In the genomic region with DNA sequence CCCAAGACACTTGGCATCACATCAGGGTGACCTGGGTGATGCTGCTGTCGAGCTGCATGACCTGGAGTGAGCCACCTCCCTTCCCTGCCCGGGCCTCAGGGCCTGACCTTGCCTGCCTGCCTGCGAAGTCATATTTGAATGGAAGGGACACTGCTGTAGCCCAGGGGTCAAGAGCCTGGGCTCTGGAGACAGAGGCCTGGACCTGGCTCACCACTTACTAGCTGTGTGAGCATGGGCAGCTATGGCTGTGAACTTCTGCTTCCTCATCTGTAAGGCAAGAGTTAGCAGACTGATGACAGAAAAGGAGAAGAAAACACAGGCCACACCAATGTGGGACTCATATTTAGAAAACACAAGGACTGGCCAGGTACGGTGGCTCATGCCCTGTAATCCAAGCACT, we compare ENCODE assay signal across 13 cellular contexts.
DNase-seq lines count a peak whose midpoint lies in the region; ATAC-seq and TF ChIP-seq lines count a peak whose summit lies in the region.
"Had no signal": no experiment of that assay in that cellular context is flagged by ENCODE, and none has a peak within 500 bp of the region (broad histone marks: within the 10 kb centered on the region; RNA-seq: fewer than 3 reads in every experiment).

No MANE protein-coding gene starts in this region.

- H3K4me3 ChIP-seq in left lung, result no peak overlapping the region
- H3K4me3 ChIP-seq: psoas muscle had no signal

- no peaks in the 10 kb centered on the region for H3K36me3 ChIP-seq in left lung

- H3K4me1 Mint-ChIP-seq in HFFc6 (ENCODE audit: low read depth), result peaks cover 50% of the 10 kb centered on the region
- H3K4me1 Mint-ChIP-seq in T-helper 17 cell, result peaks cover 4% of the 10 kb centered on the region
- peaks cover 27% of the 10 kb centered on the region for H3K4me1 Mint-ChIP-seq in stimulated activated effector memory CD8-positive, alpha-beta T cell treated with anti-CD3 and anti-CD28 coated beads, Interleukin-12 subunit alpha, Interleukin-12 subunit beta, amount 100 ng/mL, for 72 hours
- H3K4me1 Mint-ChIP-seq in activated naive CD8-positive, alpha-beta T cell treated with anti-CD3 and anti-CD28 coated beads, Interleukin-2, amount 50 U/mL, for 24 hours, result peaks cover 28% of the 10 kb centered on the region

- H3K27ac Mint-ChIP-seq in HFFc6 (peak overlapping the region; percentile 41; the same call in 1 of the 2 replicates), T-helper 17 cell (peak overlapping the region; percentile 57)
- H3K27ac Mint-ChIP-seq in stimulated activated effector memory CD8-positive, alpha-beta T cell treated with anti-CD3 and anti-CD28 coated beads, Interleukin-12 subunit alpha, Interleukin-12 subunit beta, amount 100 ng/mL, for 72 hours, result peak overlapping the region; percentile 16
- H3K27ac Mint-ChIP-seq in activated naive CD8-positive, alpha-beta T cell treated with anti-CD3 and anti-CD28 coated beads, Interleukin-2, amount 50 U/mL, for 24 hours, result no peak overlapping the region

- H3K9me3 ChIP-seq in T-helper 17 cell (ENCODE audit: control insufficient read depth, low read length, poor library complexity, severe bottlenecking) (no peaks in the 10 kb centered on the region), left lung (no peaks in the 10 kb centered on the region)
- H3K9me3 ChIP-seq: psoas muscle had no signal

- intact Hi-C loops in left lung (cut with DNase I), result no loop called here

- no peaks in the 10 kb centered on the region for H3K27me3 ChIP-seq in left lung

- no peaks in the 10 kb centered on the region for H3K27me3 Mint-ChIP-seq in HFFc6 (ENCODE audit: insufficient read depth)
- no peaks in the 10 kb centered on the region for H3K27me3 Mint-ChIP-seq in T-helper 17 cell
- H3K27me3 Mint-ChIP-seq in activated naive CD8-positive, alpha-beta T cell treated with anti-CD3 and anti-CD28 coated beads, Interleukin-2, amount 50 U/mL, for 24 hours, result no peaks in the 10 kb centered on the region

- ATAC-seq in T-helper 17 cell, result peak; percentile 47
- ATAC-seq in left lung, result peak; percentile 45
- no peak for ATAC-seq in stimulated activated effector memory CD8-positive, alpha-beta T cell treated with anti-CD3 and anti-CD28 coated beads, Interleukin-12 subunit alpha, Interleukin-12 subunit beta, amount 100 ng/mL, for 72 hours
- no peak for ATAC-seq in activated naive CD8-positive, alpha-beta T cell treated with anti-CD3 and anti-CD28 coated beads, Interleukin-2, amount 50 U/mL, for 24 hours

- peaks cover 20 to 67% of the 10 kb centered on the region in 2 donors for H3K4me1 ChIP-seq in left lung
- H3K4me1 ChIP-seq: psoas muscle had no signal

- peaks cover under 1% of the 10 kb centered on the region; the same call in 1 of the 2 replicates for H3K9me3 Mint-ChIP-seq in HFFc6
- no peaks in the 10 kb centered on the region for H3K9me3 Mint-ChIP-seq in stimulated activated effector memory CD8-positive, alpha-beta T cell treated with anti-CD3 and anti-CD28 coated beads, Interleukin-12 subunit alpha, Interleukin-12 subunit beta, amount 100 ng/mL, for 72 hours
- H3K9me3 Mint-ChIP-seq in activated naive CD8-positive, alpha-beta T cell treated with anti-CD3 and anti-CD28 coated beads, Interleukin-2, amount 50 U/mL, for 24 hours, result peaks cover 4% of the 10 kb centered on the region

- H3K36me3 Mint-ChIP-seq in HFFc6 (ENCODE audit: low read depth), result peaks cover 5% of the 10 kb centered on the region
- H3K36me3 Mint-ChIP-seq in T-helper 17 cell (ENCODE audit: low read depth), result no peaks in the 10 kb centered on the region
- no peaks in the 10 kb centered on the region for H3K36me3 Mint-ChIP-seq in stimulated activated effector memory CD8-positive, alpha-beta T cell treated with anti-CD3 and anti-CD28 coated beads, Interleukin-12 subunit alpha, Interleukin-12 subunit beta, amount 100 ng/mL, for 72 hours
- no peaks in the 10 kb centered on the region for H3K36me3 Mint-ChIP-seq in activated naive CD8-positive, alpha-beta T cell treated with anti-CD3 and anti-CD28 coated beads, Interleukin-2, amount 50 U/mL, for 24 hours (ENCODE audit: low read depth)

- no peak for DNase-seq in HFFc6
- DNase-seq in T-helper 17 cell, result no peak
- DNase-seq in left lung, result peak; percentile 53 to 71
- DNase-seq in stimulated activated effector memory CD8-positive, alpha-beta T cell treated with anti-CD3 and anti-CD28 coated beads, Interleukin-12 subunit alpha, Interleukin-12 subunit beta, amount 100 ng/mL, for 72 hours (ENCODE audit: low spot score in 2 of 2), result no peak
- DNase-seq in activated naive CD8-positive, alpha-beta T cell treated with anti-CD3 and anti-CD28 coated beads, Interleukin-2, amount 50 U/mL, for 24 hours, result no peak
- DNase-seq in hepatic stellate cell (ENCODE audit: low spot score), result no peak
- no peak for DNase-seq in UCSD-AML1 (lab: John Stamatoyannopoulos, UW; ENCODE audit: unreplicated experiment)
- DNase-seq in activated T-cell treated with anti-CD3 and anti-CD28 coated beads, Interleukin-2, amount 50 U/mL, for 1 hour, result no peak
- DNase-seq: activated effector memory CD4-positive, alpha-beta T cell treated with anti-CD3 and anti-CD28 coated beads, Interleukin-2, amount 50 U/mL, for 16 hours; NCI-H1417; NCI-H526; psoas muscle had no signal

- peak overlapping the region; percentile 79 to 91 for H3K27ac ChIP-seq in left lung
- H3K27ac ChIP-seq: C4-2B, psoas muscle had no signal

- H3K4me3 Mint-ChIP-seq in HFFc6, result no peak overlapping the region
- no peak overlapping the region for H3K4me3 Mint-ChIP-seq in T-helper 17 cell
- H3K4me3 Mint-ChIP-seq in stimulated activated effector memory CD8-positive, alpha-beta T cell treated with anti-CD3 and anti-CD28 coated beads, Interleukin-12 subunit alpha, Interleukin-12 subunit beta, amount 100 ng/mL, for 72 hours, result no peak overlapping the region
- H3K4me3 Mint-ChIP-seq in activated naive CD8-positive, alpha-beta T cell treated with anti-CD3 and anti-CD28 coated beads, Interleukin-2, amount 50 U/mL, for 24 hours, result no peak overlapping the region

- TF ChIP-seq CTCF in HFFc6 (IDR thresholded peaks at IDR 0.05) (no peak), left lung (IDR thresholded peaks at IDR 0.05) (no peak)

Comparison
In these comparisons a context has a peak if more than half of its experiments do, and no peak if none do; other contexts are left out.
1. DNase-seq: peak in left lung (2 of 2); none in HFFc6 (single experiment), T-helper 17 cell (0 of 3), stimulated activated effector memory CD8-positive, alpha-beta T cell treated with anti-CD3 and anti-CD28 coated beads, Interleukin-12 subunit alpha, Interleukin-12 subunit beta, amount 100 ng/mL, for 72 hours (0 of 2), activated naive CD8-positive, alpha-beta T cell treated with anti-CD3 and anti-CD28 coated beads, Interleukin-2, amount 50 U/mL, for 24 hours (single experiment), hepatic stellate cell (single experiment), UCSD-AML1 (single experiment) and activated T-cell treated with anti-CD3 and anti-CD28 coated beads, Interleukin-2, amount 50 U/mL, for 1 hour (single experiment).
2. ATAC-seq: peak in T-helper 17 cell (single experiment) and left lung (single experiment); none in stimulated activated effector memory CD8-positive, alpha-beta T cell treated with anti-CD3 and anti-CD28 coated beads, Interleukin-12 subunit alpha, Interleukin-12 subunit beta, amount 100 ng/mL, for 72 hours (single experiment) and activated naive CD8-positive, alpha-beta T cell treated with anti-CD3 and anti-CD28 coated beads, Interleukin-2, amount 50 U/mL, for 24 hours (single experiment).